9 cellular contexts compared by ENCODE assay signal in genomic region chr5:67010684-67011409, GRCh38.
DNase-seq lines count a peak whose midpoint lies in the region; ATAC-seq, FAIRE-seq and TF ChIP-seq lines count a peak whose summit lies in the region.
"Had no signal": no experiment of that assay in that cellular context is flagged by ENCODE, and none has a peak within 500 bp of the region (broad histone marks: within the 10 kb centered on the region; RNA-seq: fewer than 3 reads in every experiment).

No MANE protein-coding gene starts in this region.

- DNase-seq in A549 (ENCODE audit: low read depth in 1 of 2, low spot score in 1 of 2): no peak
- DNase-seq in brain microvascular endothelial cell: peak; percentile 76
- DNase-seq in myocyte (ENCODE audit: low read depth): peak; percentile 84
- no peak for DNase-seq in SHP77 treated with DMSO at 0.1 percent for 48 hours (lab: John Stamatoyannopoulos, UW)
- no peak for DNase-seq in NOMO-1 treated with DMSO at 0.1 percent for 48 hours (lab: John Stamatoyannopoulos, UW; ENCODE audit: unreplicated experiment)
- DNase-seq: cortex of kidney had no signal

- H3K27ac ChIP-seq in A549 (peak overlapping the region in 1 of 2 experiments; percentile 45; a peak in 3 of 6 replicates), HEK293 (ENCODE audit: extremely low read depth, low read depth, low read length) (peak overlapping the region; percentile 45), brain microvascular endothelial cell (peak overlapping the region; percentile 86)

- no peak for TF ChIP-seq CTCF in A549 (IDR thresholded peaks at IDR 0.05)
- no peak for TF ChIP-seq CTCF in HEK293 (tag by site-specific recombination; IDR thresholded peaks at IDR 0.05)
- no peak for TF ChIP-seq CTCF in brain microvascular endothelial cell (IDR thresholded peaks at IDR 0.05; ENCODE audit: low read depth, low read length, missing control alignments)

- H3K4me2 ChIP-seq in A549: 0 out of 3 replicates have a peak overlapping the region, but pooled peaks have one; percentile 16

- no peak; a peak in 3 of 6 replicates for ATAC-seq in A549
- ATAC-seq in GM18861 (IDR thresholded peaks at IDR 0.05; ENCODE audit: unreplicated experiment): no peak
- ATAC-seq in GM19395 (IDR thresholded peaks at IDR 0.05; ENCODE audit: unreplicated experiment): no peak

- H3K36me3 ChIP-seq in HEK293 (ENCODE audit: control insufficient read depth in 2 of 2, insufficient read depth in 1 of 2, low read length in 2 of 2) (no peaks in the 10 kb centered on the region), brain microvascular endothelial cell (replicated peaks) (no peaks in the 10 kb centered on the region)

- no peaks in the 10 kb centered on the region for H3K27me3 ChIP-seq in brain microvascular endothelial cell (replicated peaks)

- TF ChIP-seq EP300 in A549 (IDR thresholded peaks at IDR 0.05): no peak

- H3K9me3 ChIP-seq in A549: no peaks in the 10 kb centered on the region
- no peaks in the 10 kb centered on the region for H3K9me3 ChIP-seq in HEK293 (ENCODE audit: control insufficient read depth, insufficient read depth, low read depth, low read length)

- H3K4me3 ChIP-seq in A549 (no peak overlapping the region), HEK293 (ENCODE audit: low read depth, low read length) (no peak overlapping the region), brain microvascular endothelial cell (ENCODE audit: low read depth, low read length) (peak overlapping the region; percentile 13)

- POLR2A ChIA-PET in A549 (lab: Yijun Ruan, JAX): no interaction called here
- POLR2A ChIA-PET in HEK293 (lab: Yijun Ruan, JAX): no interaction called here

- CTCF ChIA-PET in A549 (lab: Yijun Ruan, JAX) (interaction anchor here (1.0 to 2.0 kb wide), 2 partner anchors 18 to 23 kb away, joined by 3 to 6 read pairs; no protein-coding TSS in a partner anchor), HEK293 (lab: Yijun Ruan, JAX) (interaction anchor here (0.6 kb wide), 1 partner anchor 27 kb away, joined by 4 read pairs; no protein-coding TSS in a partner anchor)

- in situ Hi-C loops in brain microvascular endothelial cell (cut with HindIII; ENCODE audit: low pct_ligation_motif_present, low sequenced_read_pairs): no loop called here

- H3K4me1 ChIP-seq in A549: peaks cover 40% of the 10 kb centered on the region
- peaks cover 23% of the 10 kb centered on the region for H3K4me1 ChIP-seq in HEK293 (ENCODE audit: control insufficient read depth, insufficient read depth, low read length)

- TF ChIP-seq POLR2A in A549 (IDR thresholded peaks at IDR 0.05; ENCODE audit: low read length): no peak

- FAIRE-seq in A549 (lab: Jason Lieb, UNC): no peak

- no peak for TF ChIP-seq RAD21 in A549 (conservative IDR thresholded peaks at IDR 0.05 in 1 of 2, IDR thresholded peaks at IDR 0.05 in 1 of 2)

- WGBS in A549 (ENCODE audit: missing lambda C conversion rate): 54% methylated on average over 8 of the region's 8 CpGs

TF ChIP-seq in A549, 52 proteins besides CTCF, POLR2A, EP300 and RAD21:
- TF ChIP-seq TFCP2L1 (CRISPR knock-in tag; IDR thresholded peaks at IDR 0.05) (no peak), GATA3 (IDR thresholded peaks at IDR 0.05; ENCODE audit: borderline replicate concordance) (no peak), CBX2 (IDR thresholded peaks at IDR 0.05; ENCODE audit: borderline replicate concordance, low read depth) (no peak), REST (IDR thresholded peaks at IDR 0.05) (no peak), HOXB5 (CRISPR knock-in tag; IDR thresholded peaks at IDR 0.05) (no peak)

TF ChIP-seq in HEK293, 187 proteins besides CTCF, POLR2A, EP300 and RAD21 (continues in another document):
- TF ChIP-seq ZNF175 (tag by site-specific recombination; IDR thresholded peaks at IDR 0.05) (no peak), ZNF48 (tag by site-specific recombination; IDR thresholded peaks at IDR 0.05) (no peak), MYNN (tag by site-specific recombination; IDR thresholded peaks at IDR 0.05; ENCODE audit: borderline replicate concordance) (no peak), GLI4 (tag by site-specific recombination; IDR thresholded peaks at IDR 0.05) (no peak), ZNF138 (tag by site-specific recombination; IDR thresholded peaks at IDR 0.05; ENCODE audit: borderline replicate concordance) (no peak), ZEB2 (tag by site-specific recombination; IDR thresholded peaks at IDR 0.05) (no peak), ZNF132 (tag by site-specific recombination; IDR thresholded peaks at IDR 0.05; ENCODE audit: borderline replicate concordance) (no peak), ZNF292 (tag by site-specific recombination; IDR thresholded peaks at IDR 0.05; ENCODE audit: borderline replicate concordance, low read depth) (no peak), HIC1 (tag by site-specific recombination; IDR thresholded peaks at IDR 0.05) (no peak), PRDM10 (tag by site-specific recombination; IDR thresholded peaks at IDR 0.05) (peak; percentile 41; the same call in 1 of the 2 replicates), KLF9 (tag by site-specific recombination; IDR thresholded peaks at IDR 0.05; ENCODE audit: low read depth) (no peak), ZNF629 (tag by site-specific recombination; IDR thresholded peaks at IDR 0.05) (peak; percentile 55), ZNF660 (tag by site-specific recombination; IDR thresholded peaks at IDR 0.05) (no peak), GLIS1 (tag by site-specific recombination; IDR thresholded peaks at IDR 0.05) (0 out of 2 replicates have a peak, but pooled peaks have one; percentile 27), ZNF10 (tag by site-specific recombination; IDR thresholded peaks at IDR 0.05) (no peak), ZNF221 (tag by site-specific recombination; IDR thresholded peaks at IDR 0.05; ENCODE audit: borderline replicate concordance) (no peak), ZFP41 (tag by site-specific recombination; IDR thresholded peaks at IDR 0.05; ENCODE audit: borderline replicate concordance) (no peak), ZNF544 (tag by site-specific recombination; IDR thresholded peaks at IDR 0.05) (no peak), ZNF585B (tag by site-specific recombination; IDR thresholded peaks at IDR 0.05) (no peak), ZNF239 (tag by site-specific recombination; IDR thresholded peaks at IDR 0.05) (no peak), ZSCAN18 (tag by site-specific recombination; IDR thresholded peaks at IDR 0.05) (no peak), ZNF121 (tag by site-specific recombination; IDR thresholded peaks at IDR 0.05) (no peak), MEIS1 (CRISPR knock-in tag; IDR thresholded peaks at IDR 0.05; ENCODE audit: borderline replicate concordance) (no peak)

Comparison
In these comparisons a context has a peak if more than half of its experiments do, and no peak if none do; other contexts are left out.
1. DNase-seq: peak in brain microvascular endothelial cell (single experiment) and myocyte (single experiment); none in A549 (0 of 2), SHP77 treated with DMSO at 0.1 percent for 48 hours (single experiment) and NOMO-1 treated with DMSO at 0.1 percent for 48 hours (single experiment).